In the genomic region with DNA sequence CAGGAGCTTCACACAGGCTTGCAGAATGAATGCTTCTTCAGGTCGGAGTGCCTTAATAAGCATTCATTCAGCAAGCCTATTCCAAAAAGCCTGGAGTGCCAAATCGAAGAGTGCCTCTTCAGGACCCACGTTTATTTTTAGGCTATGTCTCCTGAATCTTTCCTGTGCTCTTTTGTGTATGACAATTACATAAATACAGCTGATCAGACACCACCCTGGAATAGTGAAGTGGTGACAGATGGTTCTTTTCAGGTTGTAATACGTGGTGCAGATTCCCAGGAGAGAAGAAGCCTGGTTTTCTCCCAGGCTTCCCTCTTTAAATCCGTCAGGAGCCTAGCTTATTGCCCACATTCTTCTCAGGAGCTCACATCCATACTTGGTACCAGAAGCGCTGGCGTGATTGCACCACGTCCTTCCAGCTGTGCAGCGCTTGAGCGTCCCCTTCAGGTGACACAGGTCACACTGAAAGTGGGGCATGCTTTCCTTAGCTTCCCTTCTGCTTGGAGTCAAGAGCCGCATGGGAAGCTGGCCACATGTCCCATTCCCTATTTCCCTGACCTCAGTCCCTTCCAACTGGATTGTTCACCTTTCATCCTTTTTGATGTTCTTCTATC, we compare ENCODE assay signal across 1 cellular context.
TF ChIP-seq lines count a peak whose summit lies in the region.

No MANE protein-coding gene starts in this region.

TF ChIP-seq in GM23338, 12 proteins besides CTCF, POLR2A, EP300 and RAD21 (continued from another document):
- no peak for TF ChIP-seq REST (IDR thresholded peaks at IDR 0.05; ENCODE audit: unreplicated experiment)
